ENCODE assay signal across 3 cellular contexts in genomic region chr15:101118615-101119014, GRCh38.
TF ChIP-seq lines count a peak whose summit lies in the region.

No MANE protein-coding gene starts in this region.

TF ChIP-seq in GM23338, 12 proteins besides CTCF, POLR2A, EP300 and RAD21 (continues in another document):
- no peak for TF ChIP-seq ZNF331 (CRISPR knock-in tag; IDR thresholded peaks at IDR 0.05; ENCODE audit: low read depth)
- no peak for TF ChIP-seq ETS1 (IDR thresholded peaks at IDR 0.05)
- no peak for TF ChIP-seq POLR2AphosphoS5 (IDR thresholded peaks at IDR 0.05; ENCODE audit: low read depth)
- no peak for TF ChIP-seq CREB1 (CRISPR knock-in tag; IDR thresholded peaks at IDR 0.05; ENCODE audit: low read depth)
- TF ChIP-seq, protein P1, sequence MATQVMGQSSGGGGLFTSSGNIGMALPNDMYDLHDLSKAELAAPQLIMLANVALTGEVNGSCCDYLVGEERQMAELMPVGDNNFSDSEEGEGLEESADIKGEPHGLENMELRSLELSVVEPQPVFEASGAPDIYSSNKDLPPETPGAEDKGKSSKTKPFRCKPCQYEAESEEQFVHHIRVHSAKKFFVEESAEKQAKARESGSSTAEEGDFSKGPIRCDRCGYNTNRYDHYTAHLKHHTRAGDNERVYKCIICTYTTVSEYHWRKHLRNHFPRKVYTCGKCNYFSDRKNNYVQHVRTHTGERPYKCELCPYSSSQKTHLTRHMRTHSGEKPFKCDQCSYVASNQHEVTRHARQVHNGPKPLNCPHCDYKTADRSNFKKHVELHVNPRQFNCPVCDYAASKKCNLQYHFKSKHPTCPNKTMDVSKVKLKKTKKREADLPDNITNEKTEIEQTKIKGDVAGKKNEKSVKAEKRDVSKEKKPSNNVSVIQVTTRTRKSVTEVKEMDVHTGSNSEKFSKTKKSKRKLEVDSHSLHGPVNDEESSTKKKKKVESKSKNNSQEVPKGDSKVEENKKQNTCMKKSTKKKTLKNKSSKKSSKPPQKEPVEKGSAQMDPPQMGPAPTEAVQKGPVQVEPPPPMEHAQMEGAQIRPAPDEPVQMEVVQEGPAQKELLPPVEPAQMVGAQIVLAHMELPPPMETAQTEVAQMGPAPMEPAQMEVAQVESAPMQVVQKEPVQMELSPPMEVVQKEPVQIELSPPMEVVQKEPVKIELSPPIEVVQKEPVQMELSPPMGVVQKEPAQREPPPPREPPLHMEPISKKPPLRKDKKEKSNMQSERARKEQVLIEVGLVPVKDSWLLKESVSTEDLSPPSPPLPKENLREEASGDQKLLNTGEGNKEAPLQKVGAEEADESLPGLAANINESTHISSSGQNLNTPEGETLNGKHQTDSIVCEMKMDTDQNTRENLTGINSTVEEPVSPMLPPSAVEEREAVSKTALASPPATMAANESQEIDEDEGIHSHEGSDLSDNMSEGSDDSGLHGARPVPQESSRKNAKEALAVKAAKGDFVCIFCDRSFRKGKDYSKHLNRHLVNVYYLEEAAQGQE (IDR thresholded peaks at IDR 0.05; ENCODE audit: unreplicated experiment), result no peak
- no peak for TF ChIP-seq EZH2phosphoT487 (IDR thresholded peaks at IDR 0.05; ENCODE audit: unreplicated experiment)
- no peak for TF ChIP-seq ZNF114 (CRISPR knock-in tag; IDR thresholded peaks at IDR 0.05)
- no peak for TF ChIP-seq EZH2 (IDR thresholded peaks at IDR 0.05; ENCODE audit: low read depth, unreplicated experiment)
- no peak for TF ChIP-seq NANOG (IDR thresholded peaks at IDR 0.05; ENCODE audit: borderline replicate concordance)
- TF ChIP-seq JUNB (IDR thresholded peaks at IDR 0.05; ENCODE audit: unreplicated experiment), result no peak

TF ChIP-seq in IMR-90, 13 proteins besides CTCF, POLR2A, EP300 and RAD21:
- no peak for TF ChIP-seq MAFK (IDR thresholded peaks at IDR 0.05; ENCODE audit: low read depth, low read length)
- TF ChIP-seq RCOR1 (IDR thresholded peaks at IDR 0.05; ENCODE audit: insufficient replicate concordance, low read length), result no peak
- TF ChIP-seq, protein P2, sequence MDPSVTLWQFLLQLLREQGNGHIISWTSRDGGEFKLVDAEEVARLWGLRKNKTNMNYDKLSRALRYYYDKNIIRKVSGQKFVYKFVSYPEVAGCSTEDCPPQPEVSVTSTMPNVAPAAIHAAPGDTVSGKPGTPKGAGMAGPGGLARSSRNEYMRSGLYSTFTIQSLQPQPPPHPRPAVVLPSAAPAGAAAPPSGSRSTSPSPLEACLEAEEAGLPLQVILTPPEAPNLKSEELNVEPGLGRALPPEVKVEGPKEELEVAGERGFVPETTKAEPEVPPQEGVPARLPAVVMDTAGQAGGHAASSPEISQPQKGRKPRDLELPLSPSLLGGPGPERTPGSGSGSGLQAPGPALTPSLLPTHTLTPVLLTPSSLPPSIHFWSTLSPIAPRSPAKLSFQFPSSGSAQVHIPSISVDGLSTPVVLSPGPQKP (IDR thresholded peaks at IDR 0.05; ENCODE audit: borderline replicate concordance, low read depth, low read length), result no peak
- no peak for TF ChIP-seq MAZ (IDR thresholded peaks at IDR 0.05; ENCODE audit: borderline replicate concordance, low read depth, low read length)

TF ChIP-seq in H1, 55 proteins besides CTCF, POLR2A, EP300 and RAD21:
- no peak for TF ChIP-seq NRF1 (IDR thresholded peaks at IDR 0.05; ENCODE audit: low read depth, low read length)
- TF ChIP-seq, protein P3, sequence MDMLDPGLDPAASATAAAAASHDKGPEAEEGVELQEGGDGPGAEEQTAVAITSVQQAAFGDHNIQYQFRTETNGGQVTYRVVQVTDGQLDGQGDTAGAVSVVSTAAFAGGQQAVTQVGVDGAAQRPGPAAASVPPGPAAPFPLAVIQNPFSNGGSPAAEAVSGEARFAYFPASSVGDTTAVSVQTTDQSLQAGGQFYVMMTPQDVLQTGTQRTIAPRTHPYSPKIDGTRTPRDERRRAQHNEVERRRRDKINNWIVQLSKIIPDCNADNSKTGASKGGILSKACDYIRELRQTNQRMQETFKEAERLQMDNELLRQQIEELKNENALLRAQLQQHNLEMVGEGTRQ (IDR thresholded peaks at IDR 0.05; ENCODE audit: low read length), result no peak
- no peak for TF ChIP-seq SUZ12 (IDR thresholded peaks at IDR 0.05; ENCODE audit: low read length)
- no peak for TF ChIP-seq SP1 (IDR thresholded peaks at IDR 0.05; ENCODE audit: low read depth, low read length)
- no peak for TF ChIP-seq CHD7 (IDR thresholded peaks at IDR 0.05; ENCODE audit: insufficient replicate concordance, low read length)
- TF ChIP-seq KDM5A (IDR thresholded peaks at IDR 0.05; ENCODE audit: low read length), result no peak
- TF ChIP-seq SP2 (IDR thresholded peaks at IDR 0.05; ENCODE audit: low read length), result no peak
- TF ChIP-seq ATF3 (IDR thresholded peaks at IDR 0.05; ENCODE audit: insufficient read depth, low read depth, low read length), result no peak
- no peak for TF ChIP-seq RFX5 (IDR thresholded peaks at IDR 0.05; ENCODE audit: borderline replicate concordance, low read depth, low read length)
TF ChIP-seq in H1: peak in this region for 0.
